In genomic region chr7:151337346-151337745, GRCh38 we compare ENCODE assay signal across 8 cellular contexts.
"Had no signal": no experiment of that assay in that cellular context is flagged by ENCODE, and none has a peak within 500 bp of the region (broad histone marks: within the 10 kb centered on the region; RNA-seq: fewer than 3 reads in every experiment).

No MANE protein-coding gene starts in this region.

- H3K4me3 ChIP-seq: GM23338, K562 had no signal

- H3K4me2 ChIP-seq: GM23338 had no signal

- H3K27ac Mint-ChIP-seq: GM23338, H9 had no signal

- FAIRE-seq: H1, H54, HTR-8/SVneo, K562 had no signal

- H3K9me3 Mint-ChIP-seq: GM23338 had no signal

- DNase-seq: H9, HCEC 1CT, IMR-90 had no signal

- H2AFZ ChIP-seq: GM23338 had no signal

- ATAC-seq: GM23338, K562 had no signal

- H3K4me3 Mint-ChIP-seq: GM23338, H9 had no signal
